In the genomic region with DNA sequence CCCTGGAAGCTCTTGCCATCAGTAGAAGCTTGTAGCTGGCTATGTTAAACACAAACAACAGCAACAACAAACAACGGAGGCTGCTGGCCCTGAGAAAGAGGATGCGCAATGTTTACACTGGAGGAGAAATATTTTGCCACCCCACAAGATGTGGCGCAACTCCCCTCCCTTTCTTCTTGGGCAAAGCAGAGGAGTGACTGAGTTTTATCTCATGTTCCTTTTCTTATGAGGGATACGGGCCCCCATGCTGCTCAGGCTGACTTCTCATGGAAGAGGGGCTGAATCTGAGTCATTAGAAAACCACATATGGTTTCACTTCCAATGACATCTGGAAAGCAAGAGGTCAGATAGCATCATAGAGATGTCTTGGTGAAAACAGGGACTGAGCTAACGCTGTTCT, we compare ENCODE assay signal across 12 cellular contexts.
DNase-seq lines count a peak whose midpoint lies in the region; ATAC-seq, FAIRE-seq and TF ChIP-seq lines count a peak whose summit lies in the region.
"Had no signal": no experiment of that assay in that cellular context is flagged by ENCODE, and none has a peak within 500 bp of the region (broad histone marks: within the 10 kb centered on the region; RNA-seq: fewer than 3 reads in every experiment).

No MANE protein-coding gene starts in this region.

- H3F3A ChIP-seq in SK-N-SH (replicated peaks; ENCODE audit: insufficient read depth) = no peaks in the 10 kb centered on the region
- peaks cover 8% of the 10 kb centered on the region for H3F3A ChIP-seq in smooth muscle cell (ENCODE audit: low read depth)

- H3K79me2 ChIP-seq in SK-N-SH (ENCODE audit: insufficient read depth) (no peaks in the 10 kb centered on the region), smooth muscle cell (ENCODE audit: low read depth) (no peaks in the 10 kb centered on the region), HepG2 (ENCODE audit: insufficient read depth, low read length) (no peaks in the 10 kb centered on the region)

- POLR2A ChIA-PET in SK-N-SH (lab: Yijun Ruan, JAX) (no interaction called here), HepG2 (lab: Yijun Ruan, JAX) (no interaction called here)

- BruUV-seq in HepG2 (replicated peaks; lab: Mats Ljungman, UMichigan) = no TSS peak

- H3K9ac ChIP-seq in SK-N-SH (no peak overlapping the region), smooth muscle cell (ENCODE audit: low read depth) (peak overlapping the region; percentile 61), HepG2 (ENCODE audit: insufficient read depth, low read depth, low read length) (no peak overlapping the region)

- 0 out of 2 replicates have a peak overlapping the region, but pooled peaks have one; percentile 2 for H3K4me2 ChIP-seq in SK-N-SH
- peak overlapping the region; percentile 70 for H3K4me2 ChIP-seq in smooth muscle cell
- no peak overlapping the region for H3K4me2 ChIP-seq in HepG2 (ENCODE audit: low read depth, low read length)

- TF ChIP-seq EP300 in SK-N-SH (IDR thresholded peaks at IDR 0.05; ENCODE audit: borderline replicate concordance in 1 of 2, low read depth in 1 of 2, low read length in 1 of 2) = no peak
- no peak for TF ChIP-seq EP300 in HepG2 (IDR thresholded peaks at IDR 0.05; ENCODE audit: low read depth in 2 of 2, low read length in 2 of 2)
- TF ChIP-seq EP300 in HepG2 (CRISPR knock-in tag; IDR thresholded peaks at IDR 0.05; ENCODE audit: borderline replicate concordance) = no peak
- TF ChIP-seq EP300 in gastroesophageal sphincter (IDR thresholded peaks at IDR 0.05) = no peak

- intact Hi-C loops in HepG2 (cut with micrococcal nuclease; ENCODE audit: unreplicated experiment) = no loop called here

- WGBS in SK-N-SH (ENCODE audit: low lambda C conversion rate) = 7% methylated on average over 5 of the region's 5 CpGs
- 18% methylated on average over 5 of the region's 5 CpGs for WGBS in smooth muscle cell (ENCODE audit: low lambda C conversion rate)
- 17% methylated on average over 5 of the region's 5 CpGs for WGBS in HepG2 (ENCODE audit: low lambda C conversion rate)
- WGBS in gastroesophageal sphincter (ENCODE audit: low coverage in 1 of 2), 2 donors = 65 to 68% methylated on average over 2 to 5 of the region's 5 CpGs

- no peak for FAIRE-seq in HepG2 (lab: Jason Lieb, UNC)
- FAIRE-seq: small intestine had no signal

- H3K36me3 ChIP-seq in SK-N-SH (replicated peaks in 1 of 2; ENCODE audit: control insufficient read depth in 1 of 2, insufficient read depth in 2 of 2, low read length in 1 of 2) (no peaks in the 10 kb centered on the region), smooth muscle cell (ENCODE audit: low read depth) (no peaks in the 10 kb centered on the region), HepG2 (replicated peaks in 1 of 2; ENCODE audit: control insufficient read depth in 1 of 2, insufficient read depth in 2 of 2, low read length in 2 of 2) (no peaks in the 10 kb centered on the region), gastroesophageal sphincter (no peaks in the 10 kb centered on the region)

- peaks cover 25% of the 10 kb centered on the region; the same call in 1 of the 2 replicates for H3K27me3 ChIP-seq in SK-N-SH (ENCODE audit: insufficient read depth)
- H3K27me3 ChIP-seq in smooth muscle cell (ENCODE audit: low read depth) = no peaks in the 10 kb centered on the region
- H3K27me3 ChIP-seq in HepG2 (ENCODE audit: control insufficient read depth in 1 of 2, insufficient read depth in 2 of 2, low read length in 2 of 2) = peaks cover 1 to 5% of the 10 kb centered on the region in 2 experiments; a peak in 3 of 5 replicates
- H3K27me3 ChIP-seq in gastroesophageal sphincter = no peaks in the 10 kb centered on the region

- H3K4me3 ChIP-seq in SK-N-SH (ENCODE audit: low read depth in 2 of 2, low read length in 1 of 2) = no peak overlapping the region
- H3K4me3 ChIP-seq in smooth muscle cell = no peak overlapping the region
- no peak overlapping the region for H3K4me3 ChIP-seq in HepG2 (replicated peaks in 1 of 3; ENCODE audit: insufficient read depth in 1 of 3, low read depth in 2 of 3, low read length in 3 of 3)
- no peak overlapping the region for H3K4me3 ChIP-seq in gastroesophageal sphincter

- TF ChIP-seq CTCF in SK-N-SH (IDR thresholded peaks at IDR 0.05) (no peak), smooth muscle cell (IDR thresholded peaks at IDR 0.05; ENCODE audit: borderline replicate concordance, insufficient read depth, poor library complexity, severe bottlenecking) (no peak), HepG2 (CRISPR knock-in tag; IDR thresholded peaks at IDR 0.05) (no peak), gastroesophageal sphincter (IDR thresholded peaks at IDR 0.05) (no peak)

- TF ChIP-seq POLR2A in HepG2 (IDR thresholded peaks at IDR 0.05; ENCODE audit: insufficient read depth in 1 of 2, low read depth in 2 of 2, low read length in 2 of 2) (no peak), gastroesophageal sphincter (IDR thresholded peaks at IDR 0.05) (no peak)

- DNase-seq in HT1080 (ENCODE audit: low read depth) (peak; percentile 57), SK-N-SH (peak; percentile 33), fibroblast of peridontal ligament (ENCODE audit: extremely low read depth) (peak; percentile 82), smooth muscle cell (lab: John Stamatoyannopoulos, UW; ENCODE audit: unreplicated experiment) (peak; percentile 27), DMS153 treated with DMSO at 0.1 percent for 48 hours (lab: John Stamatoyannopoulos, UW; ENCODE audit: unreplicated experiment) (no peak), HepG2 (ENCODE audit: low spot score) (no peak)
- no peak for DNase-seq in stimulated activated CD4-positive, alpha-beta T cell treated with anti-CD3 and anti-CD28 coated beads, Interleukin-2, amount 100 ng/mL, for 24 hours
- DNase-seq: MM.1S; naive B cell; small intestine; stimulated activated CD8-positive, alpha-beta memory T cell treated with anti-CD3 and anti-CD28 coated beads, Interleukin-4, amount 100 ng/mL, for 48 hours had no signal

- ATAC-seq in HepG2 = no peak
- ATAC-seq in gastroesophageal sphincter = no peak

- no peaks in the 10 kb centered on the region for H3K9me2 ChIP-seq in SK-N-SH

- no peak overlapping the region for H3K27ac ChIP-seq in SK-N-SH (ENCODE audit: low read depth in 2 of 2, low read length in 1 of 2)
- peak overlapping the region; percentile 91 for H3K27ac ChIP-seq in smooth muscle cell (ENCODE audit: low read depth)
- H3K27ac ChIP-seq in HepG2 (ENCODE audit: extremely low read length, insufficient read depth, low read length) = no peak overlapping the region
- H3K27ac ChIP-seq in gastroesophageal sphincter = no peak overlapping the region

- H3K4me1 ChIP-seq in SK-N-SH (ENCODE audit: control insufficient read depth in 1 of 2, insufficient read depth in 2 of 2, low read depth in 1 of 2, low read length in 1 of 2) (no peaks in the 10 kb centered on the region), smooth muscle cell (ENCODE audit: low read depth) (peaks cover 18% of the 10 kb centered on the region), HepG2 (ENCODE audit: insufficient read depth, low read length) (no peaks in the 10 kb centered on the region), gastroesophageal sphincter (no peaks in the 10 kb centered on the region)

- H4K20me1 ChIP-seq in SK-N-SH (ENCODE audit: insufficient read depth) (no peaks in the 10 kb centered on the region), smooth muscle cell (ENCODE audit: low read depth) (no peaks in the 10 kb centered on the region), HepG2 (ENCODE audit: insufficient read depth, low read length) (no peaks in the 10 kb centered on the region)

- H2AFZ ChIP-seq in SK-N-SH (ENCODE audit: low read depth) (no peak overlapping the region), smooth muscle cell (ENCODE audit: low read depth) (peak overlapping the region; percentile 16), HepG2 (ENCODE audit: low read length) (no peak overlapping the region)

- in situ Hi-C loops in HepG2 (cut with HindIII; ENCODE audit: extremely low pct_ligation_motif_present, low pct_unique_long_range_greater_than_20kb) = no loop called here

- H3K9me3 ChIP-seq in SK-N-SH (no peaks in the 10 kb centered on the region), smooth muscle cell (replicated peaks; ENCODE audit: low read depth) (no peaks in the 10 kb centered on the region), HepG2 (ENCODE audit: low read length) (no peaks in the 10 kb centered on the region), gastroesophageal sphincter (no peaks in the 10 kb centered on the region)

- CTCF ChIA-PET in SK-N-SH (lab: Yijun Ruan, JAX) = no interaction called here
- CTCF ChIA-PET in HepG2 (lab: Yijun Ruan, JAX; ENCODE audit: low intra/inter-chr PET ratio, low total read pairs) = no interaction called here

- no peak for TF ChIP-seq RAD21 in SK-N-SH (IDR thresholded peaks at IDR 0.05; ENCODE audit: low read length)
- TF ChIP-seq RAD21 in HepG2 (CRISPR knock-in tag; IDR thresholded peaks at IDR 0.05) = no peak

TF ChIP-seq in SK-N-SH, 30 proteins besides CTCF, POLR2A, EP300 and RAD21:
- peak; percentile 17; the same call in 1 of the 2 replicates for TF ChIP-seq TCF12 (IDR thresholded peaks at IDR 0.05)
- TF ChIP-seq TAF1 (IDR thresholded peaks at IDR 0.05; ENCODE audit: borderline replicate concordance, low read depth, low read length) = no peak
- TF ChIP-seq GATA2 (CRISPR knock-in tag; IDR thresholded peaks at IDR 0.05) = peak; percentile 45
- no peak for TF ChIP-seq NRF1 (IDR thresholded peaks at IDR 0.05; ENCODE audit: low read depth, low read length)

TF ChIP-seq in HepG2, 621 proteins besides CTCF, POLR2A, EP300 and RAD21 (continues in another document):
- TF ChIP-seq SNAI1 (CRISPR knock-in tag; IDR thresholded peaks at IDR 0.05; ENCODE audit: borderline replicate concordance) (no peak), ZNF607 (CRISPR knock-in tag; IDR thresholded peaks at IDR 0.05; ENCODE audit: borderline replicate concordance) (no peak), ZNF160 (CRISPR knock-in tag; IDR thresholded peaks at IDR 0.05) (no peak), POLR2AphosphoS2 (IDR thresholded peaks at IDR 0.05; ENCODE audit: low read depth, low read length) (no peak)
- TF ChIP-seq, protein P1, sequence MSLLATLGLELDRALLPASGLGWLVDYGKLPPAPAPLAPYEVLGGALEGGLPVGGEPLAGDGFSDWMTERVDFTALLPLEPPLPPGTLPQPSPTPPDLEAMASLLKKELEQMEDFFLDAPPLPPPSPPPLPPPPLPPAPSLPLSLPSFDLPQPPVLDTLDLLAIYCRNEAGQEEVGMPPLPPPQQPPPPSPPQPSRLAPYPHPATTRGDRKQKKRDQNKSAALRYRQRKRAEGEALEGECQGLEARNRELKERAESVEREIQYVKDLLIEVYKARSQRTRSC (CRISPR knock-in tag; IDR thresholded peaks at IDR 0.05; ENCODE audit: low read depth) = no peak
- TF ChIP-seq, protein P2, sequence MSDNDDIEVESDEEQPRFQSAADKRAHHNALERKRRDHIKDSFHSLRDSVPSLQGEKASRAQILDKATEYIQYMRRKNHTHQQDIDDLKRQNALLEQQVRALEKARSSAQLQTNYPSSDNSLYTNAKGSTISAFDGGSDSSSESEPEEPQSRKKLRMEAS (IDR thresholded peaks at IDR 0.05) = no peak

Comparison
In these comparisons a context has a peak if more than half of its experiments do, and no peak if none do; other contexts are left out.
1. DNase-seq: peak in HT1080 (single experiment), SK-N-SH (single experiment), fibroblast of peridontal ligament (single experiment) and smooth muscle cell (single experiment); none in DMS153 treated with DMSO at 0.1 percent for 48 hours (single experiment), stimulated activated CD4-positive, alpha-beta T cell treated with anti-CD3 and anti-CD28 coated beads, Interleukin-2, amount 100 ng/mL, for 24 hours (0 of 2) and HepG2 (single experiment).